Comparison of ENCODE assay signal across 20 cellular contexts in the genomic region with DNA sequence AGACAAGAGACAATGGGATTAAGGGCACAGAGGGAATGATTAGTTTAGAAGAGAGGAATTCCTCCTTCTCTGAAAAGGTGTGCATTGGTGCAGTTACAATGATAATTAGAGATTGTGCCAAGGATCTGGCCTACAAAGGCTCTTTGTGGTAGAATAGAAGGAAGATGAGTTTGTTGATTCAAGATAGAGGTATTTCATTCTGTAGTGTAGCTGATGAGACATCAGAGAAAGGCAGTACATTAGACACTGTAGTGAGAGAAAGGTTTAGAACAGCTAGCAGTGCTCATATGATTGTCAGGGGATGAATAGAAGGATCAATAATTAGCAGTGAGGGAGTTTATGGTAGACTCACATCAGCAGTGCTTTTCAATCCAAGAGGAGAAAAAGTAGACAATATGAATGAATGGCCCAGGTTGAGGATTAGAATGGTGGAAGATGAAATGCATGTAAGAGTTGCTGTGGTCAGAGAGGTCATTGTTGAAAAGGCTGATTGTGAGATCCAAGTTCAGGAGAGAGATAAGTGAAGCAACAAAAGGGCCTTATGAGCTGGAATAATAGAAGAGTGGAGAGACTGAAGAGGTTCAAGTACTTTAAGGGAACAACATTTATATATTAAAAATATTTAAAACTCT. TPM values are rescaled to one million over a fixed set of nuclear protein-coding genes. Genes with fewer than 3 reads are reported as not detected.
DNase-seq lines count a peak whose midpoint lies in the region; ATAC-seq, FAIRE-seq and TF ChIP-seq lines count a peak whose summit lies in the region.
"Had no signal": no experiment of that assay in that cellular context is flagged by ENCODE, and none has a peak within 500 bp of the region (broad histone marks: within the 10 kb centered on the region; RNA-seq: fewer than 3 reads in every experiment).

No MANE protein-coding gene starts in this region.

- ATAC-seq in activated CD8-positive, alpha-beta memory T cell treated with anti-CD3 and anti-CD28 coated beads, Interleukin-2, amount 10 ng/mL, durations not matched to agents 7 days and 5 days: peak; percentile 32
- no peak for ATAC-seq in HG02981 (IDR thresholded peaks at IDR 0.05; ENCODE audit: unreplicated experiment)
- no peak for ATAC-seq in GM18511 (IDR thresholded peaks at IDR 0.05; ENCODE audit: unreplicated experiment)
- no peak for ATAC-seq in GM18873 (IDR thresholded peaks at IDR 0.05; ENCODE audit: low FRiP score, unreplicated experiment)

- no peak overlapping the region for H3K27ac Mint-ChIP-seq in activated CD8-positive, alpha-beta memory T cell treated with anti-CD3 and anti-CD28 coated beads, Interleukin-2, amount 10 ng/mL, durations not matched to agents 7 days and 5 days
- H3K27ac Mint-ChIP-seq: activated T-cell treated with anti-CD3 and anti-CD28 coated beads, Interleukin-2, amount 50 U/mL, for 24 hours; CD4-positive, alpha-beta memory T cell; T-helper 1 cell treated with Interleukin-12 subunit alpha and Interleukin-12 subunit beta and Interleukin-4 antibody, amounts not matched to agents 30 μg/mL and 1 μg/mL, for 36 hours had no signal

- no peaks in the 10 kb centered on the region for H4K20me1 ChIP-seq in fibroblast of lung (ENCODE audit: control insufficient read depth, extremely low read depth, insufficient read depth, low read length)

- H3K4me2 ChIP-seq in fibroblast of lung (ENCODE audit: extremely low read depth, insufficient read depth, low read length): peak overlapping the region; percentile 26

- H3K79me2 ChIP-seq in fibroblast of lung (ENCODE audit: control insufficient read depth, insufficient read depth, low read length): no peaks in the 10 kb centered on the region

- no peaks in the 10 kb centered on the region for H3K9me3 Mint-ChIP-seq in activated CD8-positive, alpha-beta memory T cell treated with anti-CD3 and anti-CD28 coated beads, Interleukin-2, amount 10 ng/mL, durations not matched to agents 7 days and 5 days (ENCODE audit: low read depth)
- H3K9me3 Mint-ChIP-seq: activated T-cell treated with anti-CD3 and anti-CD28 coated beads, Interleukin-2, amount 50 U/mL, for 24 hours; CD4-positive, alpha-beta memory T cell; T-helper 1 cell treated with Interleukin-12 subunit alpha and Interleukin-12 subunit beta and Interleukin-4 antibody, amounts not matched to agents 30 μg/mL and 1 μg/mL, for 36 hours had no signal

- H3K36me3 Mint-ChIP-seq in activated CD8-positive, alpha-beta memory T cell treated with anti-CD3 and anti-CD28 coated beads, Interleukin-2, amount 10 ng/mL, durations not matched to agents 7 days and 5 days: peaks cover 24% of the 10 kb centered on the region

- H3K4me3 Mint-ChIP-seq in activated CD8-positive, alpha-beta memory T cell treated with anti-CD3 and anti-CD28 coated beads, Interleukin-2, amount 10 ng/mL, durations not matched to agents 7 days and 5 days: no peak overlapping the region
- H3K4me3 Mint-ChIP-seq: activated T-cell treated with anti-CD3 and anti-CD28 coated beads, Interleukin-2, amount 50 U/mL, for 24 hours; CD4-positive, alpha-beta memory T cell; T-helper 1 cell treated with Interleukin-12 subunit alpha and Interleukin-12 subunit beta and Interleukin-4 antibody, amounts not matched to agents 30 μg/mL and 1 μg/mL, for 36 hours had no signal

- H3K27me3 Mint-ChIP-seq in activated CD8-positive, alpha-beta memory T cell treated with anti-CD3 and anti-CD28 coated beads, Interleukin-2, amount 10 ng/mL, durations not matched to agents 7 days and 5 days: no peaks in the 10 kb centered on the region
- H3K27me3 Mint-ChIP-seq: activated T-cell treated with anti-CD3 and anti-CD28 coated beads, Interleukin-2, amount 50 U/mL, for 24 hours; CD4-positive, alpha-beta memory T cell had no signal

- no peaks in the 10 kb centered on the region for H3K27me3 ChIP-seq in fibroblast of lung (ENCODE audit: control insufficient read depth, insufficient read depth, low read length)

- no peak overlapping the region for H2AFZ ChIP-seq in fibroblast of lung (ENCODE audit: low read length)

- CTCF ChIA-PET in activated CD8-positive, alpha-beta memory T cell treated with anti-CD3 and anti-CD28 coated beads, Interleukin-2, amount 10 ng/mL, durations not matched to agents 7 days and 5 days (lab: Charles Lee): interaction anchor here (1.0 to 2.0 kb wide), 3 partner anchors 14 to 77 kb away, joined by 3 to 11 read pairs (median 3); no protein-coding TSS in a partner anchor

- H3K9me3 ChIP-seq in fibroblast of lung (ENCODE audit: control insufficient read depth, insufficient read depth, low read depth, low read length): no peaks in the 10 kb centered on the region
- H3K9me3 ChIP-seq: mucosa of descending colon had no signal

- no peak overlapping the region for H3K4me3 ChIP-seq in fibroblast of lung (replicated peaks in 1 of 4; ENCODE audit: control extremely low read depth in 1 of 4, insufficient read depth in 1 of 4, low read depth in 3 of 4, low read length in 4 of 4)
- H3K4me3 ChIP-seq: mucosa of descending colon had no signal

- no peak overlapping the region for H3K9ac ChIP-seq in fibroblast of lung (ENCODE audit: insufficient read depth, low read length)

- peaks cover 24% of the 10 kb centered on the region for H3K4me1 Mint-ChIP-seq in activated CD8-positive, alpha-beta memory T cell treated with anti-CD3 and anti-CD28 coated beads, Interleukin-2, amount 10 ng/mL, durations not matched to agents 7 days and 5 days

- DNase-seq in activated CD8-positive, alpha-beta memory T cell treated with anti-CD3 and anti-CD28 coated beads, Interleukin-2, amount 10 ng/mL, durations not matched to agents 7 days and 5 days: no peak
- no peak for DNase-seq in activated CD8-positive, alpha-beta memory T cell treated with anti-CD3 and anti-CD28 coated beads for 24 hours
- DNase-seq in RPMI7951 (ENCODE audit: low read depth) (peak; percentile 27), fibroblast of lung (ENCODE audit: low read depth in 2 of 2) (no peak), urothelium cell line (ENCODE audit: low spot score) (no peak)
- DNase-seq: activated T-cell treated with anti-CD3 and anti-CD28 coated beads, Interleukin-2, amount 50 U/mL, for 24 hours; erythroblast; mucosa of descending colon; NCI-H2081 treated with DMSO at 0.1 percent for 48 hours; posterior cingulate gyrus; stimulated activated CD4-positive, alpha-beta T cell treated with anti-CD3 and anti-CD28 coated beads, Interleukin-12 subunit alpha, Interleukin-12 subunit beta, amount 100 ng/mL, for 4 hours had no signal

- FAIRE-seq in urothelium cell line (lab: Jason Lieb, UNC): peak; percentile 20
- FAIRE-seq: A204.1, colon had no signal

- H3K36me3 ChIP-seq in fibroblast of lung (ENCODE audit: control insufficient read depth, insufficient read depth, low read length): no peaks in the 10 kb centered on the region

- H3K27ac ChIP-seq in fibroblast of lung (ENCODE audit: insufficient read depth, low read length): peak overlapping the region; percentile 40
- H3K27ac ChIP-seq: HL-60, RWPE1 had no signal

- no peak for TF ChIP-seq CTCF in fibroblast of lung (conservative IDR thresholded peaks at IDR 0.05 in 1 of 2, IDR thresholded peaks at IDR 0.05 in 1 of 2; ENCODE audit: low read depth in 1 of 2, low read length in 2 of 2)

- peaks cover 4% of the 10 kb centered on the region for H3K4me1 ChIP-seq in fibroblast of lung (ENCODE audit: control insufficient read depth, extremely low read depth, insufficient read depth, low read length)

RNA-seq across cellular contexts. Expression of a gene that starts 28.9 kb away (rescaled TPM):
- 1 to 10 TPM; 7.9 to 9.7 TPM for total RNA-seq in activated CD8-positive, alpha-beta memory T cell treated with anti-CD3 and anti-CD28 coated beads, Interleukin-2, amount 10 ng/mL, durations not matched to agents 7 days and 5 days
- 17.1 and 17.3 TPM in 2 replicates for total RNA-seq in RPMI7951 (2014; rRNA removed; shearing (Covaris generic))
- total RNA-seq in fibroblast of lung: 11.0 and 16.3 TPM in 2 replicates
- 19.3 and 20.1 TPM in 2 replicates for polyA plus RNA-seq in fibroblast of lung
- polyA plus RNA-seq in fibroblast of lung (2012): 10.0 and 14.1 TPM in 2 replicates
- 57.2 and 78.5 TPM in 2 replicates for polyA minus RNA-seq in fibroblast of lung (ENCODE audit: low replicate concordance)
